Comparison of ENCODE assay signal across 10 cellular contexts in the genomic region with DNA sequence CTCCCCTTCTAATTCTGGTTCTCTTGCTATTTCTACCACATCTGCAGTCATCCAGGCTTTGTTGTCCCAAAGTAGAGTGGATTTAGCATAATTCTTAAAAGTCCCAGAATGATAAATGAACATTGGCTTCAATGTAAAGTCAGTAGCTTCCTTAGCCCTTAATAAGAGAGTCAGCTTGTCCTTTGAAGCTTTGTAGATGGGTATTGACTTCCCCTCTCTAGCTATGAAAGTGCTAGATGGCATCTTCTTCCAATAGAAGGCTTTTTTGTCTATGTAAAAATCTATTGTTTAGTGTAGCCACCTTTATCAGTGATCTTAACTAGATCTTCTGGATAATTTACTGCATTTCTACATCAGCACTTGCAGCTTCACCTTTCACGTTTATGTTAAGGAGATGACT.
A peak's percentile ranks its signal among the peaks of the same experiment; 100 is the strongest.
DNase-seq lines count a peak whose midpoint lies in the region; ATAC-seq and TF ChIP-seq lines count a peak whose summit lies in the region.
"Had no signal": no experiment of that assay in that cellular context is flagged by ENCODE, and none has a peak within 500 bp of the region (broad histone marks: within the 10 kb centered on the region; RNA-seq: fewer than 3 reads in every experiment).

No MANE protein-coding gene starts in this region.

- no peak overlapping the region for H3K27ac Mint-ChIP-seq in stimulated activated naive CD8-positive, alpha-beta T cell treated with anti-CD3 and anti-CD28 coated beads, Interleukin-15, Interleukin-2, amounts not matched to agents 100 ng/mL and 50 ng/mL, for 24 hours
- no peak overlapping the region for H3K27ac Mint-ChIP-seq in stimulated activated naive CD8-positive, alpha-beta T cell treated with anti-CD3 and anti-CD28 coated beads, Interleukin-15, amount 100 ng/mL, for 72 hours
- H3K27ac Mint-ChIP-seq in activated B cell treated with CpG ODN at 0.5 μM for 24 hours = no peak overlapping the region

- H3K4me1 ChIP-seq in upper lobe of right lung (peaks cover 6% of the 10 kb centered on the region), right cardiac atrium (ENCODE audit: control insufficient read depth, insufficient read depth, low read length) (no peaks in the 10 kb centered on the region)
- H3K4me1 ChIP-seq: BLaER1, body of pancreas had no signal

- POLR2A ChIA-PET in activated B cell treated with CpG ODN at 0.5 μM for 24 hours (lab: Charles Lee) = no interaction called here

- no peak for ATAC-seq in stimulated activated naive CD8-positive, alpha-beta T cell treated with anti-CD3 and anti-CD28 coated beads, Interleukin-15, amount 100 ng/mL, for 72 hours
- ATAC-seq in HG02642 (IDR thresholded peaks at IDR 0.05; ENCODE audit: poor library complexity, unreplicated experiment) (peak; percentile 20), activated B cell treated with CpG ODN at 0.5 μM for 24 hours (ENCODE audit: low read depth) (no peak), upper lobe of right lung (no peak), right cardiac atrium (no peak)
- ATAC-seq: body of pancreas had no signal

- H3K36me3 Mint-ChIP-seq in stimulated activated naive CD8-positive, alpha-beta T cell treated with anti-CD3 and anti-CD28 coated beads, Interleukin-15, Interleukin-2, amounts not matched to agents 100 ng/mL and 50 ng/mL, for 24 hours (ENCODE audit: low read depth) = no peaks in the 10 kb centered on the region
- H3K36me3 Mint-ChIP-seq in activated B cell treated with CpG ODN at 0.5 μM for 24 hours (ENCODE audit: low read depth) = no peaks in the 10 kb centered on the region

- H3K27me3 ChIP-seq in upper lobe of right lung = no peaks in the 10 kb centered on the region
- no peaks in the 10 kb centered on the region for H3K27me3 ChIP-seq in right cardiac atrium (ENCODE audit: control insufficient read depth, insufficient read depth)
- H3K27me3 ChIP-seq: BLaER1, body of pancreas had no signal

- 34% methylated on average over 1 of the region's 1 CpG for WGBS in right cardiac atrium

- H3K4me3 ChIP-seq in upper lobe of right lung (no peak overlapping the region), right cardiac atrium (ENCODE audit: low read length) (no peak overlapping the region)
- H3K4me3 ChIP-seq: BLaER1, body of pancreas had no signal

- CTCF ChIA-PET in activated B cell treated with CpG ODN at 0.5 μM for 24 hours (lab: Charles Lee) = no interaction called here

- H3K9me3 ChIP-seq in upper lobe of right lung (no peaks in the 10 kb centered on the region), right cardiac atrium (ENCODE audit: control insufficient read depth, low read length) (no peaks in the 10 kb centered on the region)
- H3K9me3 ChIP-seq: BLaER1, body of pancreas had no signal

- intact Hi-C loops in activated B cell treated with CpG ODN at 0.5 μM for 24 hours (cut with micrococcal nuclease) = no loop called here
- intact Hi-C loops in upper lobe of right lung (cut with DNase I) = no loop called here
- intact Hi-C loops in right cardiac atrium (cut with DNase I) = no loop called here

- TF ChIP-seq CTCF in activated B cell treated with CpG ODN at 0.5 μM for 24 hours (IDR thresholded peaks at IDR 0.05) (no peak), upper lobe of right lung (IDR thresholded peaks at IDR 0.05) (no peak)

- peaks cover 13% of the 10 kb centered on the region for H3K4me1 Mint-ChIP-seq in stimulated activated naive CD8-positive, alpha-beta T cell treated with anti-CD3 and anti-CD28 coated beads, Interleukin-15, Interleukin-2, amounts not matched to agents 100 ng/mL and 50 ng/mL, for 24 hours (ENCODE audit: low read depth)
- H3K4me1 Mint-ChIP-seq in stimulated activated naive CD8-positive, alpha-beta T cell treated with anti-CD3 and anti-CD28 coated beads, Interleukin-15, amount 100 ng/mL, for 72 hours = peaks cover 17% of the 10 kb centered on the region
- H3K4me1 Mint-ChIP-seq in activated B cell treated with CpG ODN at 0.5 μM for 24 hours = peaks cover 9% of the 10 kb centered on the region

- H3K27me3 Mint-ChIP-seq in stimulated activated naive CD8-positive, alpha-beta T cell treated with anti-CD3 and anti-CD28 coated beads, Interleukin-15, Interleukin-2, amounts not matched to agents 100 ng/mL and 50 ng/mL, for 24 hours = no peaks in the 10 kb centered on the region
- no peaks in the 10 kb centered on the region for H3K27me3 Mint-ChIP-seq in stimulated activated naive CD8-positive, alpha-beta T cell treated with anti-CD3 and anti-CD28 coated beads, Interleukin-15, amount 100 ng/mL, for 72 hours
- H3K27me3 Mint-ChIP-seq in activated B cell treated with CpG ODN at 0.5 μM for 24 hours = no peaks in the 10 kb centered on the region

- no peaks in the 10 kb centered on the region for H3K9me3 Mint-ChIP-seq in stimulated activated naive CD8-positive, alpha-beta T cell treated with anti-CD3 and anti-CD28 coated beads, Interleukin-15, Interleukin-2, amounts not matched to agents 100 ng/mL and 50 ng/mL, for 24 hours
- no peaks in the 10 kb centered on the region for H3K9me3 Mint-ChIP-seq in stimulated activated naive CD8-positive, alpha-beta T cell treated with anti-CD3 and anti-CD28 coated beads, Interleukin-15, amount 100 ng/mL, for 72 hours
- no peaks in the 10 kb centered on the region for H3K9me3 Mint-ChIP-seq in activated B cell treated with CpG ODN at 0.5 μM for 24 hours

- H3K36me3 ChIP-seq in upper lobe of right lung = no peaks in the 10 kb centered on the region
- H3K36me3 ChIP-seq: BLaER1 had no signal

- no peak for DNase-seq in stimulated activated naive CD8-positive, alpha-beta T cell treated with anti-CD3 and anti-CD28 coated beads, Interleukin-15, amount 100 ng/mL, for 72 hours
- DNase-seq in activated B cell treated with CpG ODN at 0.5 μM for 24 hours (no peak), upper lobe of right lung (no peak), right cardiac atrium (no peak), T-helper 9 cell (no peak), NCI-H2227 treated with DMSO at 0.1 percent for 48 hours (lab: John Stamatoyannopoulos, UW) (no peak)
- DNase-seq: body of pancreas had no signal

- H3K27ac ChIP-seq in upper lobe of right lung (peak overlapping the region; percentile 70), right cardiac atrium (ENCODE audit: low read length) (no peak overlapping the region)
- H3K27ac ChIP-seq: BLaER1, body of pancreas had no signal

- H3K4me3 Mint-ChIP-seq in stimulated activated naive CD8-positive, alpha-beta T cell treated with anti-CD3 and anti-CD28 coated beads, Interleukin-15, Interleukin-2, amounts not matched to agents 100 ng/mL and 50 ng/mL, for 24 hours = peak overlapping the region; percentile 71
- peak overlapping the region in 1 of 2 donors; percentile 59 for H3K4me3 Mint-ChIP-seq in stimulated activated naive CD8-positive, alpha-beta T cell treated with anti-CD3 and anti-CD28 coated beads, Interleukin-15, amount 100 ng/mL, for 72 hours
- H3K4me3 Mint-ChIP-seq in activated B cell treated with CpG ODN at 0.5 μM for 24 hours = peak overlapping the region; percentile 73
